Comparison of ENCODE assay signal across 10 cellular contexts in the genomic region with DNA sequence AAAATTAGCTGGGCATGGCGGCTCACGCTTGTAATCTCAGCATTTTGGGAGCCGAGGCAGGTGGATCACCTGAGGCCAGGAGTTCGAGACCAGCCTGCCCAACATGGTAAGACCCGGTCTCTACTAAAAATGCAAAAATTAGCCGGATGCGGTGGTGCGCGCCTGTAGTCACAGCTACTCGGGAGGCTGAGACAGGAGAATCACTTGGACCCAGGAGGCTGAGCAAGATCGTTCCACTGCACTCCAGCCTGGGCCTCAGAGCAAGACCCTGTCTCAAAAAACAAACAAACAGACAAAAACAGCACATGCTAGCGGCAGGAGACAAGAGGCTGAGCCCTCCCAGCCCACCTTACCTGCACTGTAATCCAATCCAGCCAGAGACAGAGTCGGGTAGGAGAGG. TPM values are rescaled to one million over a fixed set of nuclear protein-coding genes. Genes with fewer than 3 reads are reported as not detected.
DNase-seq lines count a peak whose midpoint lies in the region; ATAC-seq and TF ChIP-seq lines count a peak whose summit lies in the region.
"Had no signal": no experiment of that assay in that cellular context is flagged by ENCODE, and none has a peak within 500 bp of the region (broad histone marks: within the 10 kb centered on the region; RNA-seq: fewer than 3 reads in every experiment).

No MANE protein-coding gene starts in this region.

- no peaks in the 10 kb centered on the region for H3K27me3 ChIP-seq in esophagus muscularis mucosa

- H3K27ac ChIP-seq in RWPE1 (peak overlapping the region; percentile 78), esophagus muscularis mucosa (replicated peaks in 1 of 4) (peak overlapping the region in 1 of 4 donors; percentile 75)

- 80% methylated on average over 13 of the region's 13 CpGs for WGBS in esophagus muscularis mucosa

- intact Hi-C loops in esophagus muscularis mucosa (cut with DNase I): loop anchor here (5.0 kb wide), 1 partner anchor 43 kb away; the partner anchor contains the start of gene MIGA2

- CTCF ChIA-PET in RWPE1 (lab: Yijun Ruan, JAX): interaction anchor here (0.6 to 0.7 kb wide), 3 partner anchors 9 to 66 kb away, joined by 3 read pairs; no protein-coding TSS in a partner anchor

- POLR2A ChIA-PET in RWPE1 (lab: Yijun Ruan, JAX; ENCODE audit: low non-redundant PET): no interaction called here

- peaks cover 11 to 37% (median 23%) of the 10 kb centered on the region in 4 donors for H3K4me1 ChIP-seq in esophagus muscularis mucosa

- TF ChIP-seq EP300 in esophagus muscularis mucosa (IDR thresholded peaks at IDR 0.05): no peak

- no peak for DNase-seq in GM12865 (ENCODE audit: low read depth)
- DNase-seq in RWPE1 (ENCODE audit: low spot score): no peak
- DNase-seq in esophagus muscularis mucosa (ENCODE audit: extremely low spot score): no peak
- DNase-seq in retinal pigment epithelial cell (ENCODE audit: low read depth): no peak
- DNase-seq in activated CD4-positive, CD25-positive, alpha-beta regulatory T cell (lab: John Stamatoyannopoulos, UW): no peak
- DNase-seq in NCI-H82 treated with DMSO at 0.1 percent for 48 hours (lab: John Stamatoyannopoulos, UW; ENCODE audit: unreplicated experiment): no peak
- DNase-seq in central memory CD4-positive, alpha-beta T cell: no peak
- DNase-seq: left colon, RPMI8226 had no signal

- peaks cover 0 to 6% (median 5%) of the 10 kb centered on the region in 4 donors for H3K36me3 ChIP-seq in esophagus muscularis mucosa

- no peaks in the 10 kb centered on the region for H3K9me3 ChIP-seq in esophagus muscularis mucosa

- H3K4me3 ChIP-seq in GM12865 (ENCODE audit: low read depth, low read length) (peak overlapping the region; percentile 88), esophagus muscularis mucosa (peak overlapping the region; percentile 68 to 88 (median 74)), retinal pigment epithelial cell (ENCODE audit: low read length) (peak overlapping the region; percentile 82)

- no peak for ATAC-seq in HG03097 (IDR thresholded peaks at IDR 0.05; ENCODE audit: low FRiP score, unreplicated experiment)

- no peak for TF ChIP-seq CTCF in GM12865 (IDR thresholded peaks at IDR 0.05; ENCODE audit: insufficient read depth, low read depth, low read length, missing control alignments)
- TF ChIP-seq CTCF in RWPE1 (conservative IDR thresholded peaks at IDR 0.05; ENCODE audit: low read depth): no peak
- no peak for TF ChIP-seq CTCF in esophagus muscularis mucosa (IDR thresholded peaks at IDR 0.05)
- no peak for TF ChIP-seq CTCF in retinal pigment epithelial cell (conservative IDR thresholded peaks at IDR 0.05; ENCODE audit: low read depth, low read length)

- TF ChIP-seq POLR2A in esophagus muscularis mucosa (IDR thresholded peaks at IDR 0.05; ENCODE audit: low read depth): no peak

RNA-seq across cellular contexts. Expression of gene DOLPP1, which starts 1.1 kb away (rescaled TPM):
- 1 to 10 TPM; 3.0 to 5.5 (median 4.3) TPM for total RNA-seq in esophagus muscularis mucosa

RNA-seq across cellular contexts. Expression of gene CRAT, which starts 30.8 kb away (rescaled TPM):
- total RNA-seq in esophagus muscularis mucosa: 100 to 1,000 TPM in 2 of 4 donors, 10 to 100 TPM in 2; 73.9 to 117 (median 92.2) TPM

RNA-seq across cellular contexts. Expression of gene PTPA, which starts 31.4 kb away (rescaled TPM):
- total RNA-seq in esophagus muscularis mucosa: 10 to 100 TPM; 57.7 to 91.9 (median 77.4) TPM

RNA-seq across cellular contexts. Expression of gene MIGA2, which starts 43.4 kb away (rescaled TPM):
- total RNA-seq in esophagus muscularis mucosa: 10 to 100 TPM; 23.9 to 44.2 (median 32.1) TPM

RNA-seq across cellular contexts. Expression of gene SH3GLB2, which starts 51.7 kb away (rescaled TPM):
- 10 to 100 TPM; 71.6 to 92.3 (median 88.5) TPM for total RNA-seq in esophagus muscularis mucosa
